8 cellular contexts compared by ENCODE assay signal in genomic region chr1:84573481-84573966, GRCh38. TPM values are rescaled to one million over a fixed set of nuclear protein-coding genes. Genes with fewer than 3 reads are reported as not detected.
DNase-seq lines count a peak whose midpoint lies in the region; ATAC-seq and TF ChIP-seq lines count a peak whose summit lies in the region.

No MANE protein-coding gene starts in this region.

- peak overlapping the region; percentile 65 for H3K4me3 ChIP-seq in brain microvascular endothelial cell (ENCODE audit: low read depth, low read length)

- H3K27me3 Mint-ChIP-seq in CD14-positive monocyte (ENCODE audit: low read depth in 3 of 3) (peaks cover 0 to 2% (median 0%) of the 10 kb centered on the region in 3 donors), memory B cell (no peaks in the 10 kb centered on the region)

- H3K27me3 ChIP-seq in brain microvascular endothelial cell (replicated peaks): no peaks in the 10 kb centered on the region

- intact Hi-C loops in CD14-positive monocyte (cut with micrococcal nuclease): loop anchor here (2.0 to 10.0 kb wide), 7 partner anchors 47 to 701 kb away; partner anchors contain the start of genes GNG5 (in 2 of the 2), SPATA1 (in 2 of the 2), SSX2IP (in 2 of the 2) and BCL10 (in 1 of the 2)

- H3K9me3 Mint-ChIP-seq in CD14-positive monocyte: peaks cover 0 to 5% (median 0%) of the 10 kb centered on the region in 7 donors
- H3K9me3 Mint-ChIP-seq in memory B cell: no peaks in the 10 kb centered on the region

- DNase-seq in CD14-positive monocyte (ENCODE audit: low spot score) (no peak), HT-29 (ENCODE audit: low spot score) (peak; percentile 55), brain microvascular endothelial cell (peak; percentile 1), memory B cell (ENCODE audit: low spot score in 2 of 2) (no peak), NCI-H187 treated with DMSO at 0.1 percent for 48 hours (lab: John Stamatoyannopoulos, UW) (no peak), NCI-H446 (lab: John Stamatoyannopoulos, UW) (no peak)

- peaks cover 3% of the 10 kb centered on the region for H3K36me3 ChIP-seq in brain microvascular endothelial cell (replicated peaks)

- ATAC-seq in memory B cell (ENCODE audit: low read depth) (no peak), HG03097 (IDR thresholded peaks at IDR 0.05; ENCODE audit: low FRiP score, unreplicated experiment) (no peak), HG02610 (IDR thresholded peaks at IDR 0.05; ENCODE audit: unreplicated experiment) (no peak)

- in situ Hi-C loops in brain microvascular endothelial cell (cut with HindIII; ENCODE audit: low pct_ligation_motif_present, low sequenced_read_pairs): no loop called here

- peak overlapping the region; percentile 99 for H3K27ac ChIP-seq in brain microvascular endothelial cell

- H3K27ac Mint-ChIP-seq in CD14-positive monocyte (peak overlapping the region; percentile 99 to 100 (median 100)), memory B cell (peak overlapping the region; percentile 98)

- H3K4me1 Mint-ChIP-seq in CD14-positive monocyte (peaks cover 43% of the 10 kb centered on the region), memory B cell (peaks cover 37% of the 10 kb centered on the region)

- TF ChIP-seq CTCF in CD14-positive monocyte (IDR thresholded peaks at IDR 0.05) (no peak), brain microvascular endothelial cell (IDR thresholded peaks at IDR 0.05; ENCODE audit: low read depth, low read length, missing control alignments) (no peak)

- peak overlapping the region; percentile 98 for H3K4me3 Mint-ChIP-seq in CD14-positive monocyte
- peak overlapping the region; percentile 98 for H3K4me3 Mint-ChIP-seq in memory B cell

- H3K36me3 Mint-ChIP-seq in CD14-positive monocyte (peaks cover 34 to 46% of the 10 kb centered on the region in 2 donors), memory B cell (peaks cover 15% of the 10 kb centered on the region)

RNA-seq across cellular contexts. Expression of gene CTBS, which starts 0.7 kb away (rescaled TPM):
- polyA plus RNA-seq in CD14-positive monocyte: 10 to 100 TPM; 44.8 to 62.2 TPM
- total RNA-seq in HT-29 (2014; rRNA removed; shearing (Covaris generic)): 1.8 and 2.8 TPM in 2 replicates

Comparison
In these comparisons a context has a peak if more than half of its experiments do, and no peak if none do; other contexts are left out.
1. DNase-seq: peak in HT-29 (single experiment) and brain microvascular endothelial cell (single experiment); none in CD14-positive monocyte (single experiment), memory B cell (0 of 2), NCI-H187 treated with DMSO at 0.1 percent for 48 hours (single experiment) and NCI-H446 (0 of 2).